In the genomic region with DNA sequence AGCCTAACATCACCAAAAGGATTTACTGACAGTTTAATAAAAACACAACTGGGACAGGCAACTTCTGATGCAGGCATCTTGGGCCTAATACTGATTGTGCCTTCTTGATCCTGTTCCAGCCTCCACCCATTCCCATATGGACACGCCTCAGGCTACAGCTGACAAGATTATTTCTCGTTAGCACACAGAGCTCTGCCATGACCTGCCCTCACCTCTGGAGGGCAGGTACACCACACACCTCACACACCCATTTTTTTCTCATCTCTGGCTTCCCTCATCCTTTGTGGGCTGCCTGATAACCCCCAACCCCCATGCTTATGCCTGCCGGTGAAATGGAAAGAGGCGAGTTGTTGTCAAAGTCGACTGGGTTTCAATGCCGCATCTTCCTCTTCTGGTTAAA, we compare ENCODE assay signal across 1 cellular context.
TF ChIP-seq lines count a peak whose summit lies in the region.

No MANE protein-coding gene starts in this region.

TF ChIP-seq in GM23338, 12 proteins besides CTCF, POLR2A, EP300 and RAD21 (continued from another document):
- TF ChIP-seq, protein P1, sequence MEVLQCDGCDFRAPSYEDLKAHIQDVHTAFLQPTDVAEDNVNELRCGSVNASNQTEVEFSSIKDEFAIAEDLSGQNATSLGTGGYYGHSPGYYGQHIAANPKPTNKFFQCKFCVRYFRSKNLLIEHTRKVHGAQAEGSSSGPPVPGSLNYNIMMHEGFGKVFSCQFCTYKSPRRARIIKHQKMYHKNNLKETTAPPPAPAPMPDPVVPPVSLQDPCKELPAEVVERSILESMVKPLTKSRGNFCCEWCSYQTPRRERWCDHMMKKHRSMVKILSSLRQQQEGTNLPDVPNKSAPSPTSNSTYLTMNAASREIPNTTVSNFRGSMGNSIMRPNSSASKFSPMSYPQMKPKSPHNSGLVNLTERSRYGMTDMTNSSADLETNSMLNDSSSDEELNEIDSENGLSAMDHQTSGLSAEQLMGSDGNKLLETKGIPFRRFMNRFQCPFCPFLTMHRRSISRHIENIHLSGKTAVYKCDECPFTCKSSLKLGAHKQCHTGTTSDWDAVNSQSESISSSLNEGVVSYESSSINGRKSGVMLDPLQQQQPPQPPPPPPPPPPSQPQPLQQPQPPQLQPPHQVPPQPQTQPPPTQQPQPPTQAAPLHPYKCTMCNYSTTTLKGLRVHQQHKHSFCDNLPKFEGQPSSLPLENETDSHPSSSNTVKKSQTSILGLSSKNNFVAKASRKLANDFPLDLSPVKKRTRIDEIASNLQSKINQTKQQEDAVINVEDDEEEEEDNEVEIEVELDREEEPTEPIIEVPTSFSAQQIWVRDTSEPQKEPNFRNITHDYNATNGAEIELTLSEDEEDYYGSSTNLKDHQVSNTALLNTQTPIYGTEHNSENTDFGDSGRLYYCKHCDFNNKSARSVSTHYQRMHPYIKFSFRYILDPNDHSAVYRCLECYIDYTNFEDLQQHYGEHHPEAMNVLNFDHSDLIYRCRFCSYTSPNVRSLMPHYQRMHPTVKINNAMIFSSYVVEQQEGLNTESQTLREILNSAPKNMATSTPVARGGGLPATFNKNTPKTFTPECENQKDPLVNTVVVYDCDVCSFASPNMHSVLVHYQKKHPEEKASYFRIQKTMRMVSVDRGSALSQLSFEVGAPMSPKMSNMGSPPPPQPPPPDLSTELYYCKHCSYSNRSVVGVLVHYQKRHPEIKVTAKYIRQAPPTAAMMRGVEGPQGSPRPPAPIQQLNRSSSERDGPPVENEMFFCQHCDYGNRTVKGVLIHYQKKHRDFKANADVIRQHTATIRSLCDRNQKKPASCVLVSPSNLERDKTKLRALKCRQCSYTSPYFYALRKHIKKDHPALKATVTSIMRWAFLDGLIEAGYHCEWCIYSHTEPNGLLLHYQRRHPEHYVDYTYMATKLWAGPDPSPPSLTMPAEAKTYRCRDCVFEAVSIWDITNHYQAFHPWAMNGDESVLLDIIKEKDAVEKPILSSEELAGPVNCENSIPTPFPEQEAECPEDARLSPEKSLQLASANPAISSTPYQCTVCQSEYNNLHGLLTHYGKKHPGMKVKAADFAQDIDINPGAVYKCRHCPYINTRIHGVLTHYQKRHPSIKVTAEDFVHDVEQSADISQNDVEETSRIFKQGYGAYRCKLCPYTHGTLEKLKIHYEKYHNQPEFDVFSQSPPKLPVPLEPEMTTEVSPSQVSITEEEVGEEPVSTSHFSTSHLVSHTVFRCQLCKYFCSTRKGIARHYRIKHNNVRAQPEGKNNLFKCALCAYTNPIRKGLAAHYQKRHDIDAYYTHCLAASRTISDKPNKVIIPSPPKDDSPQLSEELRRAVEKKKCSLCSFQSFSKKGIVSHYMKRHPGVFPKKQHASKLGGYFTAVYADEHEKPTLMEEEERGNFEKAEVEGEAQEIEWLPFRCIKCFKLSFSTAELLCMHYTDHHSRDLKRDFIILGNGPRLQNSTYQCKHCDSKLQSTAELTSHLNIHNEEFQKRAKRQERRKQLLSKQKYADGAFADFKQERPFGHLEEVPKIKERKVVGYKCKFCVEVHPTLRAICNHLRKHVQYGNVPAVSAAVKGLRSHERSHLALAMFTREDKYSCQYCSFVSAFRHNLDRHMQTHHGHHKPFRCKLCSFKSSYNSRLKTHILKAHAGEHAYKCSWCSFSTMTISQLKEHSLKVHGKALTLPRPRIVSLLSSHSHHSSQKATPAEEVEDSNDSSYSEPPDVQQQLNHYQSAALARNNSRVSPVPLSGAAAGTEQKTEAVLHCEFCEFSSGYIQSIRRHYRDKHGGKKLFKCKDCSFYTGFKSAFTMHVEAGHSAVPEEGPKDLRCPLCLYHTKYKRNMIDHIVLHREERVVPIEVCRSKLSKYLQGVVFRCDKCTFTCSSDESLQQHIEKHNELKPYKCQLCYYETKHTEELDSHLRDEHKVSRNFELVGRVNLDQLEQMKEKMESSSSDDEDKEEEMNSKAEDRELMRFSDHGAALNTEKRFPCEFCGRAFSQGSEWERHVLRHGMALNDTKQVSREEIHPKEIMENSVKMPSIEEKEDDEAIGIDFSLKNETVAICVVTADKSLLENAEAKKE (CRISPR knock-in tag; IDR thresholded peaks at IDR 0.05): no peak
- TF ChIP-seq NANOG (IDR thresholded peaks at IDR 0.05; ENCODE audit: borderline replicate concordance) (no peak), STAT1 (IDR thresholded peaks at IDR 0.05; ENCODE audit: unreplicated experiment) (no peak), ZNF331 (CRISPR knock-in tag; IDR thresholded peaks at IDR 0.05; ENCODE audit: low read depth) (no peak)
